In genomic region chr5:158398360-158399201, GRCh38 we compare ENCODE assay signal across 13 cellular contexts.
DNase-seq lines count a peak whose midpoint lies in the region; ATAC-seq, FAIRE-seq and TF ChIP-seq lines count a peak whose summit lies in the region.
"Had no signal": no experiment of that assay in that cellular context is flagged by ENCODE, and none has a peak within 500 bp of the region (broad histone marks: within the 10 kb centered on the region; RNA-seq: fewer than 3 reads in every experiment).

No MANE protein-coding gene starts in this region.

- peak; percentile 92 for ATAC-seq in GM18517 (IDR thresholded peaks at IDR 0.05; ENCODE audit: unreplicated experiment)
- peak; percentile 92 for ATAC-seq in GM21526 (IDR thresholded peaks at IDR 0.05; ENCODE audit: low FRiP score, unreplicated experiment)
- ATAC-seq in HG03095 (IDR thresholded peaks at IDR 0.05; ENCODE audit: unreplicated experiment) = peak; percentile 92
- no peak for ATAC-seq in effector memory CD8-positive, alpha-beta T cell (replicated peaks)
- ATAC-seq: left lung, pancreas had no signal

- H3K27ac Mint-ChIP-seq in effector memory CD8-positive, alpha-beta T cell = no peak overlapping the region
- no peak overlapping the region for H3K27ac Mint-ChIP-seq in HFFc6

- peak; percentile 77 for FAIRE-seq in RCC 7860 (lab: Jason Lieb, UNC)
- FAIRE-seq: pancreas had no signal

- H3K9me3 Mint-ChIP-seq in effector memory CD8-positive, alpha-beta T cell = peaks cover 4 to 15% of the 10 kb centered on the region in 2 donors
- peaks cover 8% of the 10 kb centered on the region for H3K9me3 Mint-ChIP-seq in HFFc6

- no peak for DNase-seq in RCC 7860 (ENCODE audit: low spot score)
- DNase-seq in activated CD4-positive, alpha-beta T cell treated with anti-CD3 and anti-CD28 coated beads for 4 hours = no peak
- DNase-seq in SW480 (ENCODE audit: low spot score) = no peak
- no peak for DNase-seq in effector memory CD8-positive, alpha-beta T cell
- no peak for DNase-seq in HFFc6
- DNase-seq: BE2C; left lung; NCI-H1417 treated with DMSO at 0.1 percent for 48 hours; pancreas; stimulated activated CD4-positive, alpha-beta T cell treated with anti-CD3 and anti-CD28 coated beads, Interleukin-1b, Interleukin-23, amount 100 ng/mL, for 48 hours had no signal

- no peak overlapping the region for H3K4me3 Mint-ChIP-seq in effector memory CD8-positive, alpha-beta T cell
- H3K4me3 Mint-ChIP-seq in HFFc6 = no peak overlapping the region

- H3K27me3 Mint-ChIP-seq in effector memory CD8-positive, alpha-beta T cell = peaks cover 0 to 6% of the 10 kb centered on the region in 2 donors
- peaks cover 29% of the 10 kb centered on the region for H3K27me3 Mint-ChIP-seq in HFFc6 (ENCODE audit: insufficient read depth)

- H3K4me1 Mint-ChIP-seq in effector memory CD8-positive, alpha-beta T cell (ENCODE audit: low read depth in 2 of 2) = no peaks in the 10 kb centered on the region
- H3K4me1 Mint-ChIP-seq in HFFc6 (ENCODE audit: low read depth) = no peaks in the 10 kb centered on the region

- H3K36me3 Mint-ChIP-seq in effector memory CD8-positive, alpha-beta T cell (ENCODE audit: insufficient read depth) = no peaks in the 10 kb centered on the region
- H3K36me3 Mint-ChIP-seq in HFFc6 (ENCODE audit: low read depth) = peaks cover 8% of the 10 kb centered on the region

- TF ChIP-seq CTCF in HFFc6 (IDR thresholded peaks at IDR 0.05) = no peak
